In genomic region chr6:51855310-51856082, GRCh38 we compare ENCODE assay signal across 8 cellular contexts.
A peak's percentile ranks its signal among the peaks of the same experiment; 100 is the strongest.
DNase-seq lines count a peak whose midpoint lies in the region; ATAC-seq and TF ChIP-seq lines count a peak whose summit lies in the region.

No MANE protein-coding gene starts in this region.

- no peaks in the 10 kb centered on the region for H3K9me3 Mint-ChIP-seq in MCF 10A (ENCODE audit: unreplicated experiment)

- no peak overlapping the region for H3K27ac ChIP-seq in right lobe of liver

- ATAC-seq in GM18508 (IDR thresholded peaks at IDR 0.05; ENCODE audit: insufficient read depth, unreplicated experiment) (peak; percentile 72), HG03432 (IDR thresholded peaks at IDR 0.05; ENCODE audit: unreplicated experiment) (peak; percentile 82), right lobe of liver (peak; percentile 79 to 86 (median 80)), HG02763 (IDR thresholded peaks at IDR 0.05; ENCODE audit: unreplicated experiment) (no peak)

- WGBS in right lobe of liver (ENCODE audit: insufficient coverage, low coverage, low lambda C conversion rate, missing lambda C conversion rate): 30% methylated on average over 10 of the region's 10 CpGs

- H3K4me1 Mint-ChIP-seq in MCF 10A (ENCODE audit: insufficient read depth, unreplicated experiment): peaks cover 6% of the 10 kb centered on the region

- no peaks in the 10 kb centered on the region for H3K36me3 ChIP-seq in right lobe of liver

- BruUV-seq in MCF 10A (replicated peaks; lab: Mats Ljungman, UMichigan): no TSS peak

- no peaks in the 10 kb centered on the region for H3K27me3 ChIP-seq in right lobe of liver

- no peak overlapping the region for H3K4me3 ChIP-seq in right lobe of liver

- H3K27me3 Mint-ChIP-seq in MCF 10A (ENCODE audit: insufficient read depth, unreplicated experiment): no peaks in the 10 kb centered on the region

- H3K4me1 ChIP-seq in right lobe of liver: peaks cover 0 to 8% (median 0%) of the 10 kb centered on the region in 4 donors

- CTCF ChIA-PET in MCF 10A (lab: Yijun Ruan, JAX): interaction anchor here (0.6 to 4.2 kb wide), 25 partner anchors 9 to 886 kb away, joined by 3 to 33 read pairs (median 3); no protein-coding TSS in a partner anchor

- no peak for TF ChIP-seq POLR2A in right lobe of liver (IDR thresholded peaks at IDR 0.05)

- TF ChIP-seq CTCF in MCF 10A (IDR thresholded peaks at IDR 0.05; ENCODE audit: unreplicated experiment) (peak; percentile 58), right lobe of liver (IDR thresholded peaks at IDR 0.05) (peak; percentile 63 to 76 (median 71))

- peak; percentile 79 for DNase-seq in COLO829 (ENCODE audit: low spot score)
- DNase-seq in NCI-H82 treated with DMSO at 0.1 percent for 48 hours (lab: John Stamatoyannopoulos, UW; ENCODE audit: unreplicated experiment): peak; percentile 74
- DNase-seq in MCF 10A (ENCODE audit: unreplicated experiment): peak; percentile 78
- no peak for DNase-seq in right lobe of liver
- DNase-seq in effector CD4-positive, alpha-beta T cell: no peak

- no peaks in the 10 kb centered on the region for H3K36me3 Mint-ChIP-seq in MCF 10A (ENCODE audit: insufficient read depth, unreplicated experiment)

- intact Hi-C loops in MCF 10A (cut with micrococcal nuclease): loop anchor here (1.0 kb wide), 3 partner anchors 104 to 296 kb away; no protein-coding TSS in a partner anchor
- intact Hi-C loops in right lobe of liver (cut with DNase I): loop anchor here in 1 of 2 donors (10.0 kb wide), 1 partner anchor 169 kb away; no protein-coding TSS in a partner anchor

- H3K9me3 ChIP-seq in right lobe of liver: no peaks in the 10 kb centered on the region

- H3K4me3 Mint-ChIP-seq in MCF 10A (ENCODE audit: unreplicated experiment): no peak overlapping the region

- POLR2A ChIA-PET in MCF 10A (lab: Yijun Ruan, JAX): interaction anchor here (0.7 kb wide), 1 partner anchor 267 kb away, joined by 3 read pairs; no protein-coding TSS in a partner anchor

- no peak overlapping the region for H3K27ac Mint-ChIP-seq in MCF 10A (ENCODE audit: low read depth, unreplicated experiment)

Comparison
In these comparisons a context has a peak if more than half of its experiments do, and no peak if none do; other contexts are left out.
1. DNase-seq: peak in COLO829 (single experiment), NCI-H82 treated with DMSO at 0.1 percent for 48 hours (single experiment) and MCF 10A (single experiment); none in right lobe of liver (0 of 3) and effector CD4-positive, alpha-beta T cell (single experiment).